8 cellular contexts compared by ENCODE assay signal in genomic region chr3:11985866-11986265, GRCh38. TPM values are rescaled to one million over a fixed set of nuclear protein-coding genes. Genes with fewer than 3 reads are reported as not detected.
"Had no signal": no experiment of that assay in that cellular context is flagged by ENCODE, and none has a peak within 500 bp of the region (broad histone marks: within the 10 kb centered on the region; RNA-seq: fewer than 3 reads in every experiment).

No MANE protein-coding gene starts in this region.

- ATAC-seq: HepG2, K562 had no signal

- H3K27ac ChIP-seq: HL-60 had no signal

- H3K4me3 ChIP-seq: K562 had no signal

- DNase-seq: IMR-90, KBM-7 had no signal

RNA-seq across cellular contexts. Expression of gene SYN2, which starts 18.3 kb away (rescaled TPM):
- total RNA-seq: HepG2, HT-29, HT1080 had no signal
- polyA plus RNA-seq: HepG2, IgD-negative memory B cell had no signal
